In genomic region chr19:1830978-1831377, GRCh38 we compare ENCODE assay signal across 13 cellular contexts. TPM values are rescaled to one million over a fixed set of nuclear protein-coding genes. Genes with fewer than 3 reads are reported as not detected.
DNase-seq lines count a peak whose midpoint lies in the region; ATAC-seq, FAIRE-seq and TF ChIP-seq lines count a peak whose summit lies in the region.
"Had no signal": no experiment of that assay in that cellular context is flagged by ENCODE, and none has a peak within 500 bp of the region (broad histone marks: within the 10 kb centered on the region; RNA-seq: fewer than 3 reads in every experiment).

No MANE protein-coding gene starts in this region.

- CTCF ChIA-PET in IMR-90 (lab: Yijun Ruan, JAX) (no interaction called here), H1 (lab: Charles Lee; ENCODE audit: partially characterized antibody) (interaction anchor here (1.2 to 16.5 kb wide), 8 partner anchors 10 to 63 kb away, joined by 4 to 228 read pairs (median 5); no protein-coding TSS in a partner anchor)

- H4K91ac ChIP-seq in IMR-90 (ENCODE audit: insufficient read depth, low read depth, low read length) (no peak overlapping the region), H1 (replicated peaks; ENCODE audit: insufficient read length, low read length) (no peak overlapping the region)

- no peak overlapping the region for H2BK120ac ChIP-seq in IMR-90 (ENCODE audit: low read depth, low read length)
- no peak overlapping the region for H2BK120ac ChIP-seq in H1 (replicated peaks; ENCODE audit: low read depth, low read length)

- no peak for DNase-seq in IMR-90
- DNase-seq in H1 (ENCODE audit: low read depth in 1 of 2, low spot score in 2 of 2), result no peak
- no peak for DNase-seq in HCEC 1CT
- no peak for DNase-seq in ovary
- DNase-seq: CD4-positive, CD25-positive, alpha-beta regulatory T cell; DMS53; HFFc6 had no signal

- no peak overlapping the region for H2BK15ac ChIP-seq in IMR-90 (ENCODE audit: low read depth, low read length)
- no peak overlapping the region for H2BK15ac ChIP-seq in H1 (ENCODE audit: low read length)

- ATAC-seq in IMR-90 (ENCODE audit: low read depth), result no peak
- ATAC-seq in gastroesophageal sphincter, result no peak
- ATAC-seq: GM23338 had no signal

- no peak for TF ChIP-seq CTCF in C4-2B (conservative IDR thresholded peaks at IDR 0.05)
- TF ChIP-seq CTCF in IMR-90 (conservative IDR thresholded peaks at IDR 0.05; ENCODE audit: low read depth, low read length), result no peak
- TF ChIP-seq CTCF in H1 (IDR thresholded peaks at IDR 0.05; ENCODE audit: control extremely low read depth in 1 of 3, insufficient read depth in 1 of 3, low read depth in 1 of 3, low read length in 3 of 3), result no peak
- TF ChIP-seq CTCF in gastroesophageal sphincter (IDR thresholded peaks at IDR 0.05), result no peak
- no peak for TF ChIP-seq CTCF in ovary (IDR thresholded peaks at IDR 0.05)

- H3K23me2 ChIP-seq in H1 (ENCODE audit: low read depth, low read length), result peaks cover 2% of the 10 kb centered on the region; the same call in 1 of the 2 replicates

- H2AFZ ChIP-seq in IMR-90 (replicated peaks; ENCODE audit: low read length, poor library complexity) (peak overlapping the region; percentile 32), H1 (ENCODE audit: low read length) (no peak overlapping the region)
- H2AFZ ChIP-seq: GM23338 had no signal

- peaks cover 10% of the 10 kb centered on the region; the same call in 1 of the 2 replicates for H3K36me3 ChIP-seq in IMR-90 (ENCODE audit: control insufficient read depth, insufficient read depth, low read length)
- H3K36me3 ChIP-seq in H1 (ENCODE audit: control insufficient read depth in 2 of 4, insufficient read depth in 4 of 4, low read length in 3 of 4), result peaks cover 0 to 9% (median 2%) of the 10 kb centered on the region in 4 experiments; a peak in 1 of 8 replicates
- H3K36me3 ChIP-seq in gastroesophageal sphincter, result peaks cover 0 to 64% of the 10 kb centered on the region in 2 donors
- no peaks in the 10 kb centered on the region for H3K36me3 ChIP-seq in ovary

- H4K5ac ChIP-seq in IMR-90 (ENCODE audit: low read depth, low read length) (no peak overlapping the region), H1 (ENCODE audit: insufficient read length, low read depth, low read length) (no peak overlapping the region)

- 0 out of 2 replicates have a peak overlapping the region, but pooled peaks have one; percentile 27 for H2BK12ac ChIP-seq in H1 (ENCODE audit: low read depth, low read length)

- H3K27me3 ChIP-seq in IMR-90 (ENCODE audit: control insufficient read depth, insufficient read depth, low read length) (no peaks in the 10 kb centered on the region), H1 (replicated peaks in 1 of 4; ENCODE audit: control insufficient read depth in 3 of 4, extremely low read depth in 1 of 4, insufficient read depth in 3 of 4, low read length in 3 of 4) (no peaks in the 10 kb centered on the region), gastroesophageal sphincter (no peaks in the 10 kb centered on the region), ovary (no peaks in the 10 kb centered on the region)

- in situ Hi-C loops in IMR-90 (cut with MboI; ENCODE audit: low sequenced_read_pairs), result no loop called here

- H2BK5ac ChIP-seq in IMR-90 (ENCODE audit: low read depth, low read length, poor library complexity, severe bottlenecking), result no peak overlapping the region
- peak overlapping the region; percentile 44; the same call in 1 of the 2 replicates for H2BK5ac ChIP-seq in H1 (ENCODE audit: low read depth, low read length)

- no peak overlapping the region for H4K8ac ChIP-seq in IMR-90 (ENCODE audit: low read depth in 2 of 2, low read length in 2 of 2)
- no peak overlapping the region for H4K8ac ChIP-seq in H1 (ENCODE audit: extremely low read depth, insufficient read depth, low read length)

- POLR2A ChIA-PET in IMR-90 (lab: Charles Lee; ENCODE audit: unreplicated experiment) (no interaction called here), H1 (lab: Charles Lee; ENCODE audit: partially characterized antibody) (interaction anchor here (1.8 kb wide), 1 partner anchor 15 kb away, joined by 5 read pairs; no protein-coding TSS in a partner anchor)

- H2BK20ac ChIP-seq in IMR-90 (ENCODE audit: low read depth, low read length), result no peak overlapping the region
- H2BK20ac ChIP-seq in H1 (ENCODE audit: low read length), result no peak overlapping the region

- H3K9me1 ChIP-seq in IMR-90 (ENCODE audit: insufficient read depth, low read length), result no peaks in the 10 kb centered on the region

- intact Hi-C loops in IMR-90 (cut with micrococcal nuclease) (no loop called here), ovary (cut with DNase I) (no loop called here)

- TF ChIP-seq EP300 in H1 (IDR thresholded peaks at IDR 0.05; ENCODE audit: borderline replicate concordance in 1 of 2, low read depth in 2 of 2, low read length in 2 of 2) (no peak), gastroesophageal sphincter (IDR thresholded peaks at IDR 0.05) (no peak), ovary (IDR thresholded peaks at IDR 0.05) (no peak)

- H3K4me2 ChIP-seq in IMR-90 (ENCODE audit: low read depth, low read length) (no peak overlapping the region), H1 (ENCODE audit: insufficient read depth in 1 of 2, low read depth in 2 of 2, low read length in 2 of 2) (no peak overlapping the region)
- H3K4me2 ChIP-seq: GM23338, KMS-11 had no signal

- H3K14ac ChIP-seq in IMR-90 (replicated peaks; ENCODE audit: low read depth, low read length) (no peak overlapping the region), H1 (ENCODE audit: insufficient read length) (no peak overlapping the region)

- H3K9me3 ChIP-seq in IMR-90 (ENCODE audit: control insufficient read depth, insufficient read depth, low read length) (no peaks in the 10 kb centered on the region), H1 (ENCODE audit: insufficient read depth in 2 of 2, low read depth in 1 of 2, low read length in 1 of 2) (no peaks in the 10 kb centered on the region), gastroesophageal sphincter (no peaks in the 10 kb centered on the region), ovary (no peaks in the 10 kb centered on the region)
- H3K9me3 ChIP-seq: HAP-1 had no signal

- WGBS in IMR-90 (ENCODE audit: extremely low coverage in 2 of 2, insufficient read length in 1 of 2), 2 experiments, result 92% methylated on average over 9 of the region's 11 CpGs; no CpG with 5 or more reads in 1 of the 2 experiments
- 99% methylated on average over 11 of the region's 11 CpGs; no CpG with 5 or more reads in 1 of the 2 experiments for whole genome bisulfite sequencing in H1 (ENCODE audit: extremely low coverage in 1 of 2, insufficient coverage in 1 of 2, insufficient read length in 1 of 2, insufficient replicate concordance in 2 of 2, low coverage in 1 of 2, low lambda C conversion rate in 2 of 2, missing lambda C conversion rate in 1 of 2), 2 experiments
- 65 to 85% methylated on average over 4 to 5 of the region's 11 CpGs for WGBS in gastroesophageal sphincter (ENCODE audit: low coverage in 1 of 2), 2 donors
- WGBS in ovary, 3 donors, result 87 to 92% (median 90%) methylated on average over 11 of the region's 11 CpGs

- H3K79me1 ChIP-seq in IMR-90 (ENCODE audit: low read depth in 1 of 2, low read length in 2 of 2) (peaks cover 19 to 59% of the 10 kb centered on the region in 2 experiments), H1 (ENCODE audit: low read depth, low read length) (peaks cover 17% of the 10 kb centered on the region)

- TF ChIP-seq RAD21 in IMR-90 (IDR thresholded peaks at IDR 0.05; ENCODE audit: low read length) (no peak), H1 (IDR thresholded peaks at IDR 0.05 in 1 of 2, conservative IDR thresholded peaks at IDR 0.05 in 1 of 2; ENCODE audit: low read depth in 2 of 2, low read length in 2 of 2) (no peak)

- H3K23ac ChIP-seq in IMR-90 (ENCODE audit: low read depth, low read length) (no peak overlapping the region), H1 (ENCODE audit: insufficient read length) (no peak overlapping the region)

- dilution Hi-C loops in IMR-90 (cut with HindIII; ENCODE audit: low sequenced_read_pairs, unreplicated experiment), result no loop called here

- peaks cover 3 to 30% of the 10 kb centered on the region in 2 experiments; a peak in 3 of 4 replicates for H3K79me2 ChIP-seq in H1 (ENCODE audit: control insufficient read depth in 1 of 2, insufficient read depth in 2 of 2, low read length in 2 of 2)

- H3K4me1 ChIP-seq in IMR-90 (ENCODE audit: control insufficient read depth, insufficient read depth, low read length) (peaks cover 4% of the 10 kb centered on the region; the same call in 1 of the 2 replicates), H1 (replicated peaks in 1 of 4; ENCODE audit: control insufficient read depth in 3 of 4, insufficient read depth in 4 of 4, low read length in 3 of 4) (peaks cover 0 to 14% (median 8%) of the 10 kb centered on the region in 4 experiments; a peak in 6 of 7 replicates), gastroesophageal sphincter (peaks cover 0 to 37% (median 12%) of the 10 kb centered on the region in 3 donors), ovary (ENCODE audit: insufficient read depth) (peaks cover 23% of the 10 kb centered on the region)
- H3K4me1 ChIP-seq: HAP-1 had no signal

- H3K27ac ChIP-seq in C4-2B, result peak overlapping the region; percentile 65
- no peak overlapping the region for H3K27ac ChIP-seq in IMR-90 (ENCODE audit: insufficient read depth, low read length)
- no peak overlapping the region for H3K27ac ChIP-seq in H1 (ENCODE audit: low read depth, low read length)
- no peak overlapping the region for H3K27ac ChIP-seq in gastroesophageal sphincter
- H3K27ac ChIP-seq in ovary, result no peak overlapping the region
- H3K27ac ChIP-seq: KMS-11 had no signal

- peaks cover 65% of the 10 kb centered on the region for H4K20me1 ChIP-seq in IMR-90 (ENCODE audit: insufficient read depth, low read length)
- H4K20me1 ChIP-seq in H1 (replicated peaks in 1 of 2; ENCODE audit: control insufficient read depth in 1 of 2, insufficient read depth in 2 of 2, low read length in 2 of 2), result peaks cover 0 to 14% of the 10 kb centered on the region in 2 experiments

- no TSS peak for BruUV-seq in IMR-90 (replicated peaks; lab: Mats Ljungman, UMichigan)

- TF ChIP-seq POLR2A in IMR-90 (IDR thresholded peaks at IDR 0.05; ENCODE audit: low read depth, low read length) (no peak), H1 (IDR thresholded peaks at IDR 0.05; ENCODE audit: control extremely low read depth in 1 of 2, low read depth in 2 of 2, low read length in 2 of 2) (no peak), gastroesophageal sphincter (IDR thresholded peaks at IDR 0.05) (no peak), ovary (IDR thresholded peaks at IDR 0.05) (no peak)

- peak overlapping the region; percentile 9 for H2AK9ac ChIP-seq in IMR-90 (replicated peaks; ENCODE audit: low read depth, low read length, poor library complexity)

- H2AK5ac ChIP-seq in IMR-90 (ENCODE audit: low read depth, low read length) (no peak overlapping the region), H1 (ENCODE audit: low read depth, low read length) (no peak overlapping the region)

- H3K9ac ChIP-seq in IMR-90 (ENCODE audit: low read depth, low read length) (no peak overlapping the region), H1 (replicated peaks in 1 of 4; ENCODE audit: extremely low read depth in 1 of 4, low read depth in 3 of 4, low read length in 3 of 4) (no peak overlapping the region)
- H3K9ac ChIP-seq: KMS-11 had no signal

- H3K4me3 ChIP-seq in IMR-90 (ENCODE audit: insufficient read depth, low read depth, low read length) (no peak overlapping the region), H1 (ENCODE audit: extremely low read depth in 1 of 4, insufficient read depth in 2 of 4, low read depth in 3 of 4, low read length in 4 of 4) (no peak overlapping the region), gastroesophageal sphincter (no peak overlapping the region), ovary (no peak overlapping the region)
- H3K4me3 ChIP-seq: GM23338, HAP-1 had no signal

- no peak for FAIRE-seq in H1 (lab: Jason Lieb, UNC)
- FAIRE-seq: GM18507 had no signal

- H3K4ac ChIP-seq in IMR-90 (ENCODE audit: low read depth, low read length) (no peak overlapping the region), H1 (replicated peaks; ENCODE audit: insufficient read length, low read depth, low read length) (no peak overlapping the region)

- H3K56ac ChIP-seq in IMR-90 (ENCODE audit: extremely low read depth, insufficient read depth, low read length) (no peak overlapping the region), H1 (replicated peaks; ENCODE audit: insufficient read length, low read depth, low read length) (no peak overlapping the region)

- no peak overlapping the region for H3K18ac ChIP-seq in IMR-90 (ENCODE audit: low read depth, low read length)
- no peak overlapping the region for H3K18ac ChIP-seq in H1 (ENCODE audit: extremely low read depth, low read length)

RNA-seq across cellular contexts. Expression of gene REXO1, which starts 17.3 kb away (rescaled TPM):
- total RNA-seq in IMR-90 (2012; rRNA removed), result 1.4 and 2.5 TPM in 2 replicates
- 39.2 and 63.7 TPM in 2 replicates for polyA plus RNA-seq in IMR-90 (2012; rRNA removed)
- polyA plus RNA-seq in IMR-90 (2012; cell fraction: cytosol; rRNA removed), result 13.1 and 26.8 TPM in 2 replicates
- 185 and 1,091 TPM in 2 replicates for polyA plus RNA-seq in IMR-90 (2012; cell fraction: nucleus; rRNA removed; ENCODE audit: low replicate concordance)
- total RNA-seq in H1 (2021; fragmentation: NEBNext Ultra II Directional; extraction: Animal tissue kit (Norgen Biotek cat#: 25700)), result 42.4 and 44.3 TPM in 2 replicates
- polyA plus RNA-seq in H1 (2011; rRNA removed), result 44.3 and 69.6 TPM in 2 replicates
- 21.3 TPM for polyA plus RNA-seq in H1 (2011; cell fraction: cytosol; rRNA removed)
- 69.2 TPM for polyA plus RNA-seq in H1 (2011; cell fraction: nucleus; rRNA removed)
- 35.1 to 44.9 TPM (median 43.7 TPM) in 4 replicates for polyA plus RNA-seq in H1 (2012, experiment 1 of 2)
- polyA plus RNA-seq in H1 (2012, experiment 2 of 2), result 33.4 TPM
- polyA plus RNA-seq in H1 (2013, experiment 1 of 2), result 22.8 TPM
- polyA plus RNA-seq in H1 (2013, experiment 2 of 2), result 21.3 TPM
- polyA minus RNA-seq in H1 (2011; rRNA and poly(A)+ RNA removed), result 18.8 and 19.5 TPM in 2 replicates
- polyA minus RNA-seq in H1 (2011; cell fraction: cytosol; rRNA and poly(A)+ RNA removed), result 24.8 TPM
- 20.1 TPM for polyA minus RNA-seq in H1 (2011; cell fraction: nucleus; rRNA and poly(A)+ RNA removed)
- total RNA-seq in gastroesophageal sphincter, result 10 to 100 TPM; 11.4 to 29.9 (median 16.1) TPM
- 10 to 100 TPM; 14.9 to 46.7 (median 30.4) TPM for total RNA-seq in ovary
- polyA plus RNA-seq in ovary, result 10 to 100 TPM in 1 of 2 donors, 1 to 10 TPM in 1; 4.8 to 21.5 TPM

RNA-seq across cellular contexts. Expression of gene ATP8B3, which starts 18.9 kb away (rescaled TPM):
- total RNA-seq in IMR-90 (2012; rRNA removed) (1.4 and 1.6 TPM in 2 replicates), gastroesophageal sphincter (1 to 10 TPM in 1 of 4 donors, under 1 TPM in 3; 0.27 to 1.4 (median 0.48) TPM), ovary (1 to 10 TPM in 5 of 7 donors, under 1 TPM in 2; 0.72 to 3.2 (median 2.1) TPM)
- polyA plus RNA-seq in IMR-90 (2012; rRNA removed) (8.1 and 9.0 TPM in 2 replicates), H1 (2011; rRNA removed) (9.3 and 10.0 TPM in 2 replicates), ovary (1 to 10 TPM in 1 of 2 donors, under 1 TPM in 1; 0.91 to 1.5 TPM)
- 3.2 and 5.2 TPM in 2 replicates for polyA plus RNA-seq in IMR-90 (2012; cell fraction: cytosol; rRNA removed)
- polyA plus RNA-seq in IMR-90 (2012; cell fraction: nucleus; rRNA removed; ENCODE audit: low replicate concordance), result 28.0 and 38.9 TPM in 2 replicates
- total RNA-seq in H1 (2021; fragmentation: NEBNext Ultra II Directional; extraction: Animal tissue kit (Norgen Biotek cat#: 25700)), result 2.9 and 4.1 TPM in 2 replicates
- 9.1 TPM for polyA plus RNA-seq in H1 (2011; cell fraction: cytosol; rRNA removed)
- polyA plus RNA-seq in H1 (2011; cell fraction: nucleus; rRNA removed), result 19.8 TPM
- 4.2 to 8.7 TPM (median 7.7 TPM) in 4 replicates for polyA plus RNA-seq in H1 (2012, experiment 1 of 2)
- 4.7 TPM for polyA plus RNA-seq in H1 (2012, experiment 2 of 2)
- 5.4 TPM for polyA plus RNA-seq in H1 (2013, experiment 1 of 2)
- 4.9 TPM for polyA plus RNA-seq in H1 (2013, experiment 2 of 2)
- polyA minus RNA-seq in H1 (2011; rRNA and poly(A)+ RNA removed), result 4.7 and 7.9 TPM in 2 replicates
- polyA minus RNA-seq in H1 (2011; cell fraction: cytosol; rRNA and poly(A)+ RNA removed), result 5.4 TPM
- polyA minus RNA-seq in H1 (2011; cell fraction: nucleus; rRNA and poly(A)+ RNA removed), result 5.2 TPM

RNA-seq across cellular contexts. Expression of gene KLF16, which starts 32.4 kb away (rescaled TPM):
- total RNA-seq in IMR-90 (2012; rRNA removed), result 0.90 and 1.7 TPM in 2 replicates
- 13.1 and 31.4 TPM in 2 replicates for polyA plus RNA-seq in IMR-90 (2012; rRNA removed)
- 14.5 and 19.8 TPM in 2 replicates for polyA plus RNA-seq in IMR-90 (2012; cell fraction: cytosol; rRNA removed)
- polyA plus RNA-seq in IMR-90 (2012; cell fraction: nucleus; rRNA removed; ENCODE audit: low replicate concordance), result 18.0 and 29.0 TPM in 2 replicates
- 45.9 and 53.2 TPM in 2 replicates for total RNA-seq in H1 (2021; fragmentation: NEBNext Ultra II Directional; extraction: Animal tissue kit (Norgen Biotek cat#: 25700))
- 14.3 and 44.7 TPM in 2 replicates for polyA plus RNA-seq in H1 (2011; rRNA removed)
- 15.0 TPM for polyA plus RNA-seq in H1 (2011; cell fraction: cytosol; rRNA removed)
- 29.0 TPM for polyA plus RNA-seq in H1 (2011; cell fraction: nucleus; rRNA removed)
- polyA plus RNA-seq in H1 (2012, experiment 1 of 2), result 15.6 to 26.7 TPM (median 23.8 TPM) in 4 replicates
- 21.5 TPM for polyA plus RNA-seq in H1 (2012, experiment 2 of 2)
- 27.2 TPM for polyA plus RNA-seq in H1 (2013, experiment 1 of 2)
- polyA plus RNA-seq in H1 (2013, experiment 2 of 2), result 28.5 TPM
- polyA minus RNA-seq in H1 (2011; rRNA and poly(A)+ RNA removed), result 1.1 and 2.2 TPM in 2 replicates
- polyA minus RNA-seq in H1 (2011; cell fraction: cytosol; rRNA and poly(A)+ RNA removed), result 32.1 TPM
- 10.4 TPM for polyA minus RNA-seq in H1 (2011; cell fraction: nucleus; rRNA and poly(A)+ RNA removed)
- 1 to 10 TPM; 1.4 to 7.1 (median 5.5) TPM for total RNA-seq in gastroesophageal sphincter
- total RNA-seq in ovary, result 10 to 100 TPM in 6 of 7 donors, 1 to 10 TPM in 1; 4.2 to 26.6 (median 14.4) TPM
- polyA plus RNA-seq in ovary, result 1 to 10 TPM in 1 of 2 donors, under 1 TPM in 1; 0.63 to 5.4 TPM

RNA-seq across cellular contexts. Expression of gene ABHD17A, which starts 54.3 kb away (rescaled TPM):
- total RNA-seq in IMR-90 (2012; rRNA removed) (31.9 and 37.8 TPM in 2 replicates), gastroesophageal sphincter (100 to 1,000 TPM in 1 of 4 donors, 10 to 100 TPM in 3; 80.0 to 117 (median 91.0) TPM), ovary (10 to 100 TPM; 54.2 to 87.3 (median 65.4) TPM)
- polyA plus RNA-seq in IMR-90 (2012; rRNA removed) (76.2 and 111 TPM in 2 replicates), H1 (2011; rRNA removed) (87.4 and 98.0 TPM in 2 replicates), ovary (10 to 100 TPM in 1 of 2 donors, under 1 TPM in 1; 0.57 to 65.6 TPM)
- 52.5 and 129 TPM in 2 replicates for polyA plus RNA-seq in IMR-90 (2012; cell fraction: cytosol; rRNA removed)
- polyA plus RNA-seq in IMR-90 (2012; cell fraction: nucleus; rRNA removed; ENCODE audit: low replicate concordance), result 86.9 and 244 TPM in 2 replicates
- total RNA-seq in H1 (2021; fragmentation: NEBNext Ultra II Directional; extraction: Animal tissue kit (Norgen Biotek cat#: 25700)), result 41.2 and 45.3 TPM in 2 replicates
- polyA plus RNA-seq in H1 (2011; cell fraction: cytosol; rRNA removed), result 60.4 TPM
- 86.1 TPM for polyA plus RNA-seq in H1 (2011; cell fraction: nucleus; rRNA removed)
- 15.8 to 35.0 TPM (median 33.1 TPM) in 4 replicates for polyA plus RNA-seq in H1 (2012, experiment 1 of 2)
- 33.7 TPM for polyA plus RNA-seq in H1 (2012, experiment 2 of 2)
- polyA plus RNA-seq in H1 (2013, experiment 1 of 2), result 35.1 TPM
- 34.7 TPM for polyA plus RNA-seq in H1 (2013, experiment 2 of 2)
- 8.1 and 11.4 TPM in 2 replicates for polyA minus RNA-seq in H1 (2011; rRNA and poly(A)+ RNA removed)
- polyA minus RNA-seq in H1 (2011; cell fraction: cytosol; rRNA and poly(A)+ RNA removed), result 24.5 TPM
- polyA minus RNA-seq in H1 (2011; cell fraction: nucleus; rRNA and poly(A)+ RNA removed), result 18.1 TPM
